In genomic region chr12:235967-236366, GRCh38 we compare ENCODE assay signal across 4 cellular contexts. TPM values are rescaled to one million over a fixed set of nuclear protein-coding genes. Genes with fewer than 3 reads are reported as not detected.
"Had no signal": no experiment of that assay in that cellular context is flagged by ENCODE, and none has a peak within 500 bp of the region (broad histone marks: within the 10 kb centered on the region; RNA-seq: fewer than 3 reads in every experiment).

No MANE protein-coding gene starts in this region.

RNA-seq across cellular contexts. Expression of gene SLC6A12, which starts 22.0 kb away (rescaled TPM):
- total RNA-seq: GM23248, HT-29 had no signal
- polyA plus RNA-seq: GM23248, IgD-negative memory B cell had no signal

RNA-seq across cellular contexts. Expression of gene SLC6A13, which starts 26.7 kb away (rescaled TPM):
- total RNA-seq: GM23248, H7, HT-29 had no signal
- polyA plus RNA-seq: GM23248, IgD-negative memory B cell had no signal
